ENCODE assay signal across 12 cellular contexts in the genomic region with DNA sequence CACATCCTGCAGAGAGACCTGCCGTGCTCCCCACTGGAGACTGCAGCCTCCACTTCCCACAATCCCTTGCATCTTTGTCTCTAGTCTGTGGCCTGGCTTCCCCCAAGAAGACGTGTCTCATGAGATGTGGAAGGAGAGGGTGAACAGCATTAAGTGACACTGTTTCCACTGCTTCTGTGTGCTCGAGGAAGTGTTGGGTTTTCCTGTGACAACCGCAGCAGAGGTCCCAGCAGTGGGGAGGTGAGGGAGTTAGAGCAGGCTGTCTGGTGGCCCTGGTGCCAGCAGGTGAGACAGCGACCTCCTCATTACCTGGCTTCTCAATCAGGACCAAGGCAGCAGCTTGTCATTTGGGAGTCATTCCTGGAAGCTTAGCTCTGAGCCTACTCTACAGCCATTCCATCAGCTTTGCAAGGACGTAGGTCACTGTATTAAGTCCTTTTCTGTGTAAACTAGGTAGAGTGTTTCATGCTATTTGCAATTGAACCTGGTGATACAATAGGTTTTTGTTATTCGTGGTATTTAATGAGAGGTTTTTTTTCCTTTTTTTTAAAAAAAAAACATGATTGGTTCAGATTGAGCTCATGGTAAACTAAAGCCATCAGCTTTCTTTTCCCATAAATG.
DNase-seq lines count a peak whose midpoint lies in the region; ATAC-seq and TF ChIP-seq lines count a peak whose summit lies in the region.
"Had no signal": no experiment of that assay in that cellular context is flagged by ENCODE, and none has a peak within 500 bp of the region (broad histone marks: within the 10 kb centered on the region; RNA-seq: fewer than 3 reads in every experiment).

No MANE protein-coding gene starts in this region.

- DNase-seq in activated CD4-positive, alpha-beta T cell treated with anti-CD3 and anti-CD28 coated beads for 4 hours, result peak; percentile 14 to 21
- DNase-seq in activated CD4-positive, alpha-beta T cell treated with anti-CD3 and anti-CD28 coated beads, Interleukin-2, amount 50 U/mL, for 48 hours, result no peak
- DNase-seq in T-helper 17 cell (no peak), SIG-M5 treated with dmso at 0.1 percent for 504 hours (lab: John Stamatoyannopoulos, UW; ENCODE audit: unreplicated experiment) (no peak), progenitor cell of endocrine pancreas (ENCODE audit: low spot score, unreplicated experiment) (no peak)
- DNase-seq in central memory CD8-positive, alpha-beta T cell (ENCODE audit: low spot score in 2 of 2), result peak; percentile 32 to 53
- peak; percentile 22 for DNase-seq in stimulated activated CD8-positive, alpha-beta memory T cell treated with anti-CD3 and anti-CD28 coated beads, Interleukin-12 subunit alpha, Interleukin-12 subunit beta, amount 100 ng/mL, for 4 hours (ENCODE audit: low read depth)
- DNase-seq: nephron progenitor cell, SK-N-SH had no signal

- ATAC-seq in T-helper 17 cell (peak; percentile 85), GM18502 (IDR thresholded peaks at IDR 0.05; ENCODE audit: poor library complexity, unreplicated experiment) (no peak)
- peak; percentile 97 for ATAC-seq in central memory CD8-positive, alpha-beta T cell (replicated peaks; ENCODE audit: extremely low read depth, poor library complexity, severe bottlenecking)
- ATAC-seq: activated CD4-positive, CD25-positive, alpha-beta regulatory T cell treated with anti-CD3 and anti-CD28 coated beads, Interleukin-2, amount 50 U/mL, for 24 hours had no signal

- peaks cover 14% of the 10 kb centered on the region for H3K27me3 Mint-ChIP-seq in T-helper 17 cell
- H3K27me3 Mint-ChIP-seq in central memory CD8-positive, alpha-beta T cell, result no peaks in the 10 kb centered on the region
- H3K27me3 Mint-ChIP-seq in progenitor cell of endocrine pancreas, result peaks cover 8% of the 10 kb centered on the region

- H3K36me3 Mint-ChIP-seq in T-helper 17 cell (ENCODE audit: low read depth), result no peaks in the 10 kb centered on the region
- peaks cover 2% of the 10 kb centered on the region for H3K36me3 Mint-ChIP-seq in central memory CD8-positive, alpha-beta T cell (ENCODE audit: insufficient read depth)
- H3K36me3 Mint-ChIP-seq in progenitor cell of endocrine pancreas (ENCODE audit: insufficient read depth), result no peaks in the 10 kb centered on the region

- H3K4me1 Mint-ChIP-seq in T-helper 17 cell (peaks cover 21% of the 10 kb centered on the region), progenitor cell of endocrine pancreas (ENCODE audit: low read depth) (no peaks in the 10 kb centered on the region)
- peaks cover 39% of the 10 kb centered on the region for H3K4me1 Mint-ChIP-seq in central memory CD8-positive, alpha-beta T cell

- no peak overlapping the region for H3K4me3 Mint-ChIP-seq in T-helper 17 cell
- H3K4me3 Mint-ChIP-seq in central memory CD8-positive, alpha-beta T cell, result peak overlapping the region; percentile 49
- H3K4me3 Mint-ChIP-seq in progenitor cell of endocrine pancreas (ENCODE audit: low read depth), result no peak overlapping the region
- H3K4me3 Mint-ChIP-seq: nephron progenitor cell had no signal

- no peaks in the 10 kb centered on the region for H3K9me3 ChIP-seq in T-helper 17 cell (ENCODE audit: control insufficient read depth, low read length, poor library complexity, severe bottlenecking)
- H3K9me3 ChIP-seq: gastrocnemius medialis, SK-N-SH had no signal

- no peak for TF ChIP-seq CTCF in progenitor cell of endocrine pancreas (IDR thresholded peaks at IDR 0.05; ENCODE audit: unreplicated experiment)

- H3K9me3 Mint-ChIP-seq in central memory CD8-positive, alpha-beta T cell, result no peaks in the 10 kb centered on the region
- H3K9me3 Mint-ChIP-seq in progenitor cell of endocrine pancreas (ENCODE audit: low read depth), result no peaks in the 10 kb centered on the region

- H3K27ac Mint-ChIP-seq in T-helper 17 cell, result no peak overlapping the region
- H3K27ac Mint-ChIP-seq in central memory CD8-positive, alpha-beta T cell (ENCODE audit: low read depth), result peak overlapping the region; percentile 19
- H3K27ac Mint-ChIP-seq in progenitor cell of endocrine pancreas, result no peak overlapping the region
- H3K27ac Mint-ChIP-seq: nephron progenitor cell had no signal

Comparison
In these comparisons a context has a peak if more than half of its experiments do, and no peak if none do; other contexts are left out.
1. DNase-seq: peak in activated CD4-positive, alpha-beta T cell treated with anti-CD3 and anti-CD28 coated beads for 4 hours (2 of 2), central memory CD8-positive, alpha-beta T cell (2 of 2) and stimulated activated CD8-positive, alpha-beta memory T cell treated with anti-CD3 and anti-CD28 coated beads, Interleukin-12 subunit alpha, Interleukin-12 subunit beta, amount 100 ng/mL, for 4 hours (single experiment); none in activated CD4-positive, alpha-beta T cell treated with anti-CD3 and anti-CD28 coated beads, Interleukin-2, amount 50 U/mL, for 48 hours (0 of 2), T-helper 17 cell (0 of 3), SIG-M5 treated with dmso at 0.1 percent for 504 hours (single experiment) and progenitor cell of endocrine pancreas (single experiment).